Comparison of ENCODE assay signal across 25 cellular contexts in the genomic region with DNA sequence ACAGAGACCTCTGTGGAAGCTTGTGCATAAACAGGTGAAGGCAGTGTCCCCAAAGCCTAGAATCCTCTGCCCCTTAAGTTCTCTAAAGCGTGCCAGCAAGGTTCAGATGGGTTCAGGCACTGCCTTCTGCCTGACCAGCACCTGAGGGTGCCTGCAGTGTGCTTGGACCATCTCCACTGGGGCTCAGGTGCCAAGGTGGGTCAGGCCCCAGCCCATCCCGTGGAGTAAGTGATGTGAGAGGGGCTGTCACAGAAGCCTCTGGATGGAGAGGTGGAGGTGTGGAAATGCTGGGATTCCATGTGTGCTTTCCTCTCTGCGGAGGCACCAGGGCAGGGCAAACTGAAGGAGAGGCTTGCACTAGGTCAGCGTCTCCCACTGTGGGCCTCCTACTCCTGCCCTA.
"Had no signal": no experiment of that assay in that cellular context is flagged by ENCODE, and none has a peak within 500 bp of the region (broad histone marks: within the 10 kb centered on the region; RNA-seq: fewer than 3 reads in every experiment).

No MANE protein-coding gene starts in this region.

- H3K27ac ChIP-seq: suprapubic skin, VCaP had no signal

- DNase-seq: activated CD4-positive, alpha-beta T cell treated with anti-CD3 and anti-CD28 coated beads for 4 hours; activated CD4-positive, alpha-beta T cell treated with anti-CD3 and anti-CD28 coated beads, Interleukin-2, amount 50 U/mL, for 4 hours; activated CD8-positive, alpha-beta memory T cell treated with anti-CD3 and anti-CD28 coated beads, Interleukin-2, amount 50 U/mL, for 48 hours; activated gamma-delta T cell; activated naive CD4-positive, alpha-beta T cell treated with anti-CD3 and anti-CD28 coated beads, Interleukin-2, amount 50 U/mL, for 16 hours; activated naive CD8-positive, alpha-beta T cell treated with anti-CD3 and anti-CD28 coated beads, Interleukin-2, amount 50 U/mL, for 24 hours; activated T-cell treated with anti-CD3 and anti-CD28 coated beads, Interleukin-2, amount 50 U/mL, for 24 hours; amygdala; effector CD8-positive, alpha-beta T cell; gastrocnemius medialis; hypothalamus; immature natural killer cell; mesendoderm; stimulated activated CD4-positive, alpha-beta T cell treated with anti-CD3 and anti-CD28 coated beads, Interleukin-4, amount 100 ng/mL, for 4 hours; stimulated activated naive B cell treated with anti-CD40 and anti-IgM and Interleukin-4, amounts not matched to agents 10 μg/mL and 1 μg/mL and 100 μg/mL, for 72 hours; SW 1271; T-helper 9 cell; trophoblast cell had no signal

- H3K9me3 Mint-ChIP-seq: activated naive CD8-positive, alpha-beta T cell treated with anti-CD3 and anti-CD28 coated beads, Interleukin-2, amount 50 U/mL, for 24 hours; activated T-cell treated with anti-CD3 and anti-CD28 coated beads, Interleukin-2, amount 50 U/mL, for 24 hours; immature natural killer cell; natural killer cell treated with Interleukin-12 subunit alpha and Interleukin-12 subunit beta and Interleukin-15 and Interleukin-18, amount 100 ng/mL, for 72 hours; stimulated activated naive B cell treated with anti-CD40 and anti-IgM and Interleukin-4, amounts not matched to agents 10 μg/mL and 1 μg/mL and 100 μg/mL, for 72 hours; T-helper 1 cell treated with Interleukin-12 subunit alpha and Interleukin-12 subunit beta and Interleukin-4 antibody, amounts not matched to agents 30 μg/mL and 1 μg/mL, for 36 hours had no signal

- H3K36me3 Mint-ChIP-seq: immature natural killer cell; natural killer cell treated with Interleukin-12 subunit alpha and Interleukin-12 subunit beta and Interleukin-15 and Interleukin-18, amount 100 ng/mL, for 72 hours; stimulated activated naive B cell treated with anti-CD40 and anti-IgM and Interleukin-4, amounts not matched to agents 10 μg/mL and 1 μg/mL and 100 μg/mL, for 72 hours had no signal

- H3K27me3 ChIP-seq: gastrocnemius medialis, suprapubic skin had no signal

- H3K9me3 ChIP-seq: gastrocnemius medialis, suprapubic skin had no signal

- H3K4me1 Mint-ChIP-seq: activated naive CD8-positive, alpha-beta T cell treated with anti-CD3 and anti-CD28 coated beads, Interleukin-2, amount 50 U/mL, for 24 hours; immature natural killer cell; stimulated activated naive B cell treated with anti-CD40 and anti-IgM and Interleukin-4, amounts not matched to agents 10 μg/mL and 1 μg/mL and 100 μg/mL, for 72 hours had no signal

- H3K27me3 Mint-ChIP-seq: activated naive CD8-positive, alpha-beta T cell treated with anti-CD3 and anti-CD28 coated beads, Interleukin-2, amount 50 U/mL, for 24 hours; activated T-cell treated with anti-CD3 and anti-CD28 coated beads, Interleukin-2, amount 50 U/mL, for 24 hours had no signal

- H3K27ac Mint-ChIP-seq: activated naive CD8-positive, alpha-beta T cell treated with anti-CD3 and anti-CD28 coated beads, Interleukin-2, amount 50 U/mL, for 24 hours; activated T-cell treated with anti-CD3 and anti-CD28 coated beads, Interleukin-2, amount 50 U/mL, for 24 hours; immature natural killer cell; natural killer cell treated with Interleukin-12 subunit alpha and Interleukin-12 subunit beta and Interleukin-15 and Interleukin-18, amount 100 ng/mL, for 72 hours; stimulated activated naive B cell treated with anti-CD40 and anti-IgM and Interleukin-4, amounts not matched to agents 10 μg/mL and 1 μg/mL and 100 μg/mL, for 72 hours; T-helper 1 cell treated with Interleukin-12 subunit alpha and Interleukin-12 subunit beta and Interleukin-4 antibody, amounts not matched to agents 30 μg/mL and 1 μg/mL, for 36 hours had no signal

- H3K4me3 ChIP-seq: gastrocnemius medialis, lung, skin epidermis, suprapubic skin had no signal

- H3K4me3 Mint-ChIP-seq: activated naive CD8-positive, alpha-beta T cell treated with anti-CD3 and anti-CD28 coated beads, Interleukin-2, amount 50 U/mL, for 24 hours; activated T-cell treated with anti-CD3 and anti-CD28 coated beads, Interleukin-2, amount 50 U/mL, for 24 hours; immature natural killer cell; natural killer cell treated with Interleukin-12 subunit alpha and Interleukin-12 subunit beta and Interleukin-15 and Interleukin-18, amount 100 ng/mL, for 72 hours; stimulated activated naive B cell treated with anti-CD40 and anti-IgM and Interleukin-4, amounts not matched to agents 10 μg/mL and 1 μg/mL and 100 μg/mL, for 72 hours; T-helper 1 cell treated with Interleukin-12 subunit alpha and Interleukin-12 subunit beta and Interleukin-4 antibody, amounts not matched to agents 30 μg/mL and 1 μg/mL, for 36 hours had no signal

- ATAC-seq: activated naive CD8-positive, alpha-beta T cell treated with anti-CD3 and anti-CD28 coated beads, Interleukin-2, amount 50 U/mL, for 24 hours; gastrocnemius medialis; natural killer cell treated with Interleukin-12 subunit alpha and Interleukin-12 subunit beta and Interleukin-15 and Interleukin-18, amount 100 ng/mL, for 72 hours; sciatic nerve; stimulated activated naive B cell treated with anti-CD40 and anti-IgM and Interleukin-4, amounts not matched to agents 10 μg/mL and 1 μg/mL and 100 μg/mL, for 72 hours had no signal
